ENCODE assay signal across 9 cellular contexts in genomic region chr7:28955356-28955722, GRCh38. TPM values are rescaled to one million over a fixed set of nuclear protein-coding genes. Genes with fewer than 3 reads are reported as not detected.
DNase-seq lines count a peak whose midpoint lies in the region; ATAC-seq and TF ChIP-seq lines count a peak whose summit lies in the region.
"Had no signal": no experiment of that assay in that cellular context is flagged by ENCODE, and none has a peak within 500 bp of the region (broad histone marks: within the 10 kb centered on the region; RNA-seq: fewer than 3 reads in every experiment).

No MANE protein-coding gene starts in this region.

- H3K27ac ChIP-seq in breast epithelium (peak overlapping the region; percentile 87 to 94), esophagus squamous epithelium (peak overlapping the region; percentile 67 to 91 (median 87)), upper lobe of right lung (peak overlapping the region; percentile 49)

- no peak for DNase-seq in breast epithelium (ENCODE audit: low spot score in 2 of 2)
- no peak for DNase-seq in MCF 10A (ENCODE audit: unreplicated experiment)
- no peak for DNase-seq in esophagus squamous epithelium (lab: John Stamatoyannopoulos, UW)
- no peak for DNase-seq in neural crest cell (ENCODE audit: low read depth, low spot score)
- no peak for DNase-seq in upper lobe of right lung
- DNase-seq in left lobe of liver (ENCODE audit: low spot score) = no peak
- DNase-seq in NCI-H2227 (lab: John Stamatoyannopoulos, UW; ENCODE audit: unreplicated experiment) = no peak

- H3K9me3 ChIP-seq in breast epithelium (no peaks in the 10 kb centered on the region), esophagus squamous epithelium (no peaks in the 10 kb centered on the region), upper lobe of right lung (no peaks in the 10 kb centered on the region)

- H3K27me3 Mint-ChIP-seq in MCF 10A (ENCODE audit: insufficient read depth, unreplicated experiment) (no peaks in the 10 kb centered on the region), neural crest cell (ENCODE audit: low read depth) (peaks cover 20% of the 10 kb centered on the region)

- H3K4me3 Mint-ChIP-seq in MCF 10A (ENCODE audit: unreplicated experiment) (no peak overlapping the region), neural crest cell (peak overlapping the region; percentile 80)
- H3K4me3 Mint-ChIP-seq: activated naive CD8-positive, alpha-beta T cell treated with anti-CD3 and anti-CD28 coated beads, Interleukin-2, amount 10 ng/mL, durations not matched to agents 7 days and 5 days had no signal

- H3K4me3 ChIP-seq in breast epithelium (peak overlapping the region; percentile 52 to 90 (median 71)), esophagus squamous epithelium (peak overlapping the region; percentile 47 to 73 (median 61)), upper lobe of right lung (peak overlapping the region; percentile 54)

- TF ChIP-seq POLR2A in breast epithelium (IDR thresholded peaks at IDR 0.05) = no peak
- TF ChIP-seq POLR2A in esophagus squamous epithelium (IDR thresholded peaks at IDR 0.05) = no peak

- no peak for TF ChIP-seq CTCF in breast epithelium (IDR thresholded peaks at IDR 0.05)
- TF ChIP-seq CTCF in MCF 10A (IDR thresholded peaks at IDR 0.05; ENCODE audit: unreplicated experiment) = no peak
- no peak for TF ChIP-seq CTCF in esophagus squamous epithelium (IDR thresholded peaks at IDR 0.05)
- no peak for TF ChIP-seq CTCF in neural crest cell (conservative IDR thresholded peaks at IDR 0.05)
- no peak for TF ChIP-seq CTCF in upper lobe of right lung (IDR thresholded peaks at IDR 0.05)

- peaks cover 5 to 20% of the 10 kb centered on the region in 2 donors for H3K4me1 ChIP-seq in breast epithelium
- peaks cover 24 to 67% (median 40%) of the 10 kb centered on the region in 3 donors for H3K4me1 ChIP-seq in esophagus squamous epithelium
- peaks cover 42% of the 10 kb centered on the region for H3K4me1 ChIP-seq in upper lobe of right lung

- CTCF ChIA-PET in MCF 10A (lab: Yijun Ruan, JAX) = interaction anchor here (2.0 to 2.2 kb wide), 2 partner anchors 28 to 33 kb away, joined by 6 read pairs; no protein-coding TSS in a partner anchor

- H3K9me3 Mint-ChIP-seq in MCF 10A (ENCODE audit: unreplicated experiment) = no peaks in the 10 kb centered on the region
- H3K9me3 Mint-ChIP-seq in neural crest cell = no peaks in the 10 kb centered on the region
- H3K9me3 Mint-ChIP-seq: activated naive CD8-positive, alpha-beta T cell treated with anti-CD3 and anti-CD28 coated beads, Interleukin-2, amount 10 ng/mL, durations not matched to agents 7 days and 5 days had no signal

- BruUV-seq in MCF 10A (replicated peaks; lab: Mats Ljungman, UMichigan) = no TSS peak

- H3K27me3 ChIP-seq in breast epithelium = no peaks in the 10 kb centered on the region
- H3K27me3 ChIP-seq in esophagus squamous epithelium = peaks cover 0 to 42% (median 0%) of the 10 kb centered on the region in 4 donors
- H3K27me3 ChIP-seq in upper lobe of right lung = peaks cover 26% of the 10 kb centered on the region

- H3K4me1 Mint-ChIP-seq in MCF 10A (ENCODE audit: insufficient read depth, unreplicated experiment) (peaks cover 6% of the 10 kb centered on the region), neural crest cell (peaks cover 51% of the 10 kb centered on the region)

- no peaks in the 10 kb centered on the region for H3K36me3 Mint-ChIP-seq in MCF 10A (ENCODE audit: insufficient read depth, unreplicated experiment)
- no peaks in the 10 kb centered on the region for H3K36me3 Mint-ChIP-seq in neural crest cell (ENCODE audit: low read depth)

- H3K36me3 ChIP-seq in breast epithelium (no peaks in the 10 kb centered on the region), esophagus squamous epithelium (no peaks in the 10 kb centered on the region), upper lobe of right lung (no peaks in the 10 kb centered on the region)

- ATAC-seq in upper lobe of right lung = no peak
- no peak for ATAC-seq in left lobe of liver
- no peak for ATAC-seq in GM21717 (IDR thresholded peaks at IDR 0.05; ENCODE audit: unreplicated experiment)

- 63 to 74% methylated on average over 4 to 5 of the region's 22 CpGs for WGBS in esophagus squamous epithelium, 2 donors

- intact Hi-C loops in breast epithelium (cut with DNase I; ENCODE audit: low total_unique reads) = no loop called here
- intact Hi-C loops in MCF 10A (cut with micrococcal nuclease) = no loop called here
- intact Hi-C loops in esophagus squamous epithelium (cut with DNase I) = loop anchor here (10.0 kb wide), 1 partner anchor 149 kb away; no protein-coding TSS in a partner anchor
- intact Hi-C loops in upper lobe of right lung (cut with DNase I) = loop anchor here (10.0 kb wide), 1 partner anchor 149 kb away; no protein-coding TSS in a partner anchor

- POLR2A ChIA-PET in MCF 10A (lab: Yijun Ruan, JAX) = no interaction called here

- no peak overlapping the region for H3K27ac Mint-ChIP-seq in MCF 10A (ENCODE audit: low read depth, unreplicated experiment)
- H3K27ac Mint-ChIP-seq in neural crest cell (ENCODE audit: unreplicated experiment) = no peak overlapping the region
- H3K27ac Mint-ChIP-seq: activated naive CD8-positive, alpha-beta T cell treated with anti-CD3 and anti-CD28 coated beads, Interleukin-2, amount 10 ng/mL, durations not matched to agents 7 days and 5 days had no signal

RNA-seq across cellular contexts. Expression of gene TRIL, which starts 2.8 kb away (rescaled TPM):
- total RNA-seq in breast epithelium (1 to 10 TPM in 2 of 3 donors, under 1 TPM in 1; 0.48 to 8.3 (median 8.2) TPM), MCF 10A (2022) (not detected in 2 replicates), esophagus squamous epithelium (1 to 10 TPM; 1.4 to 6.5 (median 2.1) TPM), neural crest cell (60.7 and 61.5 TPM in 2 replicates), upper lobe of right lung (6.5 TPM), left lobe of liver (0.18 TPM)
- total RNA-seq: activated naive CD8-positive, alpha-beta T cell treated with anti-CD3 and anti-CD28 coated beads, Interleukin-2, amount 10 ng/mL, durations not matched to agents 7 days and 5 days had no signal

Comparison
In these comparisons a context has a peak if more than half of its experiments do, and no peak if none do; other contexts are left out.
1. intact Hi-C loops: an anchor here in esophagus squamous epithelium (10.0 kb wide) and upper lobe of right lung (10.0 kb wide); none called in breast epithelium and MCF 10A.